ENCODE assay signal across 28 cellular contexts in genomic region chr10:48239618-48240017, GRCh38. TPM values are rescaled to one million over a fixed set of nuclear protein-coding genes. Genes with fewer than 3 reads are reported as not detected.
"Had no signal": no experiment of that assay in that cellular context is flagged by ENCODE, and none has a peak within 500 bp of the region (broad histone marks: within the 10 kb centered on the region; RNA-seq: fewer than 3 reads in every experiment).

No MANE protein-coding gene starts in this region.

- H3K9ac ChIP-seq: neural progenitor cell, parathyroid adenoma had no signal

- H3K4me3 ChIP-seq: left ventricle myocardium inferior, lung, neural progenitor cell, psoas muscle, right lobe of liver, smooth muscle cell, tibial nerve, upper lobe of left lung, vagina had no signal

- H3K9me3 ChIP-seq: left ventricle myocardium inferior, neutrophil, psoas muscle, right lobe of liver, tibial nerve, upper lobe of left lung, vagina had no signal

- DNase-seq: left ventricle myocardium inferior; mesendoderm; naive B cell; natural killer cell; nephron progenitor cell; occipital lobe; psoas muscle; right lobe of liver; stimulated activated CD4-positive, alpha-beta T cell treated with anti-CD3 and anti-CD28 coated beads, Interleukin-1b, Interleukin-23, amount 100 ng/mL, for 48 hours; stimulated activated CD4-positive, alpha-beta T cell treated with anti-CD3 and anti-CD28 coated beads, Interleukin-2, amount 100 ng/mL, for 48 hours; stimulated activated CD4-positive, alpha-beta T cell treated with anti-CD3 and anti-CD28 coated beads, Interleukin-4, amount 100 ng/mL, for 4 hours; stimulated activated CD8-positive, alpha-beta memory T cell treated with anti-CD3 and anti-CD28 coated beads, Interleukin-4, amount 100 ng/mL, for 48 hours; stimulated activated naive CD4-positive, alpha-beta T cell treated with Interleukin-2 at 50 U/mL for 16 hours; stimulated activated naive CD8-positive, alpha-beta T cell treated with anti-CD3 and anti-CD28 coated beads, Interleukin-15, amount 100 ng/mL, for 72 hours had no signal

- H2AFZ ChIP-seq: parathyroid adenoma had no signal

- H3K4me1 ChIP-seq: left ventricle myocardium inferior, parathyroid adenoma, psoas muscle, right lobe of liver, tibial nerve, upper lobe of left lung, vagina had no signal

- H3K27me3 ChIP-seq: neural progenitor cell, right lobe of liver, upper lobe of left lung, vagina had no signal

- H3K4me1 Mint-ChIP-seq: mesothelial cell of epicardium; naive B cell; natural killer cell; stimulated activated memory B cell treated with anti-CD40 and anti-IgM and Interleukin-4, amounts not matched to agents 10 μg/mL and 1 μg/mL and 100 μg/mL, for 72 hours; stimulated activated naive CD8-positive, alpha-beta T cell treated with anti-CD3 and anti-CD28 coated beads, Interleukin-15, amount 100 ng/mL, for 72 hours had no signal

- H3K4me3 Mint-ChIP-seq: mesothelial cell of epicardium; naive B cell; natural killer cell; nephron progenitor cell; neural progenitor cell; stimulated activated memory B cell treated with anti-CD40 and anti-IgM and Interleukin-4, amounts not matched to agents 10 μg/mL and 1 μg/mL and 100 μg/mL, for 72 hours; stimulated activated naive CD8-positive, alpha-beta T cell treated with anti-CD3 and anti-CD28 coated beads, Interleukin-15, amount 100 ng/mL, for 72 hours had no signal

- H3K79me2 ChIP-seq: parathyroid adenoma had no signal

- H3K36me3 ChIP-seq: left ventricle myocardium inferior, neural progenitor cell, neutrophil, right lobe of liver, tibial nerve, upper lobe of left lung, vagina had no signal

- H3K27ac ChIP-seq: left ventricle myocardium inferior, neural progenitor cell, neutrophil, parathyroid adenoma, psoas muscle, right lobe of liver, tibial nerve, upper lobe of left lung, vagina had no signal

- ATAC-seq: natural killer cell; psoas muscle; right lobe of liver; stimulated activated memory B cell treated with anti-CD40 and anti-IgM and Interleukin-4, amounts not matched to agents 10 μg/mL and 1 μg/mL and 100 μg/mL, for 72 hours; stimulated activated naive CD8-positive, alpha-beta T cell treated with anti-CD3 and anti-CD28 coated beads, Interleukin-15, amount 100 ng/mL, for 72 hours had no signal

- H3K27ac Mint-ChIP-seq: mesothelial cell of epicardium; naive B cell; natural killer cell; neural progenitor cell; stimulated activated memory B cell treated with anti-CD40 and anti-IgM and Interleukin-4, amounts not matched to agents 10 μg/mL and 1 μg/mL and 100 μg/mL, for 72 hours; stimulated activated naive CD8-positive, alpha-beta T cell treated with anti-CD3 and anti-CD28 coated beads, Interleukin-15, amount 100 ng/mL, for 72 hours had no signal

- H3K4me2 ChIP-seq: neural progenitor cell, smooth muscle cell had no signal

- H3K9me3 Mint-ChIP-seq: mesothelial cell of epicardium; natural killer cell; nephron progenitor cell; neural progenitor cell; stimulated activated memory B cell treated with anti-CD40 and anti-IgM and Interleukin-4, amounts not matched to agents 10 μg/mL and 1 μg/mL and 100 μg/mL, for 72 hours; stimulated activated naive CD8-positive, alpha-beta T cell treated with anti-CD3 and anti-CD28 coated beads, Interleukin-15, amount 100 ng/mL, for 72 hours had no signal

- H3K36me3 Mint-ChIP-seq: mesothelial cell of epicardium; naive B cell; natural killer cell; neural progenitor cell; stimulated activated memory B cell treated with anti-CD40 and anti-IgM and Interleukin-4, amounts not matched to agents 10 μg/mL and 1 μg/mL and 100 μg/mL, for 72 hours had no signal

RNA-seq across cellular contexts. Expression of gene FRMPD2, which starts 34.9 kb away (rescaled TPM):
- total RNA-seq: mononuclear cell, osteocyte, posterior vena cava, psoas muscle, right lobe of liver, skeletal muscle tissue, smooth muscle cell, vagina had no signal
